ENCODE assay signal across 26 cellular contexts in genomic region chr5:170448221-170448620, GRCh38. TPM values are rescaled to one million over a fixed set of nuclear protein-coding genes. Genes with fewer than 3 reads are reported as not detected.
DNase-seq lines count a peak whose midpoint lies in the region; ATAC-seq, FAIRE-seq and TF ChIP-seq lines count a peak whose summit lies in the region.
"Had no signal": no experiment of that assay in that cellular context is flagged by ENCODE, and none has a peak within 500 bp of the region (broad histone marks: within the 10 kb centered on the region; RNA-seq: fewer than 3 reads in every experiment).

No MANE protein-coding gene starts in this region.

- ATAC-seq in activated CD8-positive, alpha-beta memory T cell treated with anti-CD3 and anti-CD28 coated beads, Interleukin-2, amount 10 ng/mL, durations not matched to agents 7 days and 5 days, result no peak
- ATAC-seq in GM19455 (IDR thresholded peaks at IDR 0.05; ENCODE audit: unreplicated experiment) (no peak), GM21447 (IDR thresholded peaks at IDR 0.05; ENCODE audit: unreplicated experiment) (no peak), GM19035 (IDR thresholded peaks at IDR 0.05; ENCODE audit: unreplicated experiment) (no peak)
- ATAC-seq: CD8-positive, alpha-beta T cell; HCT116 had no signal

- H3K36me3 Mint-ChIP-seq in activated CD8-positive, alpha-beta memory T cell treated with anti-CD3 and anti-CD28 coated beads, Interleukin-2, amount 10 ng/mL, durations not matched to agents 7 days and 5 days, result no peaks in the 10 kb centered on the region
- H3K36me3 Mint-ChIP-seq in astrocyte (ENCODE audit: low read depth, unreplicated experiment), result no peaks in the 10 kb centered on the region
- peaks cover 4% of the 10 kb centered on the region for H3K36me3 Mint-ChIP-seq in type B pancreatic cell
- H3K36me3 Mint-ChIP-seq: CD4-positive, CD25-positive, alpha-beta regulatory T cell; CD8-positive, alpha-beta T cell had no signal

- peaks cover 3% of the 10 kb centered on the region for H3K4me1 ChIP-seq in astrocyte (ENCODE audit: insufficient read depth, low read length)
- H3K4me1 ChIP-seq: BLaER1, Caco-2 had no signal

- no peaks in the 10 kb centered on the region for H3K4me1 Mint-ChIP-seq in activated CD8-positive, alpha-beta memory T cell treated with anti-CD3 and anti-CD28 coated beads, Interleukin-2, amount 10 ng/mL, durations not matched to agents 7 days and 5 days
- H3K4me1 Mint-ChIP-seq in astrocyte (ENCODE audit: low read depth, unreplicated experiment), result peaks cover 14% of the 10 kb centered on the region
- no peaks in the 10 kb centered on the region for H3K4me1 Mint-ChIP-seq in type B pancreatic cell (ENCODE audit: unreplicated experiment)
- H3K4me1 Mint-ChIP-seq: B cell had no signal

- no peak overlapping the region for H3K27ac ChIP-seq in astrocyte (ENCODE audit: low read depth, low read length)
- H3K27ac ChIP-seq: 22Rv1, BLaER1, C4-2B, GM23248 had no signal

- no peak overlapping the region for H3K4me2 ChIP-seq in astrocyte (ENCODE audit: low read length)
- H3K4me2 ChIP-seq: BLaER1 had no signal

- no peaks in the 10 kb centered on the region for H3K36me3 ChIP-seq in astrocyte (ENCODE audit: insufficient read depth, low read length)
- H3K36me3 ChIP-seq: BLaER1 had no signal

- H3K4me3 ChIP-seq in astrocyte (ENCODE audit: insufficient read depth, low read depth, low read length), result no peak overlapping the region
- H3K4me3 ChIP-seq: BLaER1, GM23248 had no signal

- H4K20me1 ChIP-seq in astrocyte (ENCODE audit: insufficient read depth, low read length), result no peaks in the 10 kb centered on the region
- H4K20me1 ChIP-seq: BLaER1 had no signal

- H3K79me2 ChIP-seq in astrocyte (ENCODE audit: insufficient read depth, low read length), result no peaks in the 10 kb centered on the region

- peaks cover 3% of the 10 kb centered on the region for H3K27me3 Mint-ChIP-seq in activated CD8-positive, alpha-beta memory T cell treated with anti-CD3 and anti-CD28 coated beads, Interleukin-2, amount 10 ng/mL, durations not matched to agents 7 days and 5 days
- H3K27me3 Mint-ChIP-seq in astrocyte (ENCODE audit: low read depth, unreplicated experiment), result peaks cover 10% of the 10 kb centered on the region
- peaks cover 13% of the 10 kb centered on the region for H3K27me3 Mint-ChIP-seq in type B pancreatic cell

- H3K27me3 ChIP-seq in astrocyte (ENCODE audit: insufficient read depth, low read length), result no peaks in the 10 kb centered on the region
- H3K27me3 ChIP-seq: BLaER1 had no signal

- DNase-seq in activated CD8-positive, alpha-beta memory T cell treated with anti-CD3 and anti-CD28 coated beads, Interleukin-2, amount 10 ng/mL, durations not matched to agents 7 days and 5 days, result peak; percentile 31
- DNase-seq in activated CD8-positive, alpha-beta memory T cell treated with anti-CD3 and anti-CD28 coated beads for 24 hours, result no peak
- no peak for DNase-seq in astrocyte (ENCODE audit: low read depth)
- peak; percentile 43 for DNase-seq in islet precursor cell
- DNase-seq in type B pancreatic cell (ENCODE audit: extremely low spot score, unreplicated experiment), result peak; percentile 31
- DNase-seq: Caco-2; CD4-positive, CD25-positive, alpha-beta regulatory T cell; DMS153; DND-41; GM23248; H7; HFFc6 had no signal

- no peak overlapping the region for H3K9ac ChIP-seq in astrocyte (ENCODE audit: low read length)
- H3K9ac ChIP-seq: BLaER1, GM23248 had no signal

- no peaks in the 10 kb centered on the region for H3K9me3 Mint-ChIP-seq in activated CD8-positive, alpha-beta memory T cell treated with anti-CD3 and anti-CD28 coated beads, Interleukin-2, amount 10 ng/mL, durations not matched to agents 7 days and 5 days (ENCODE audit: low read depth)
- H3K9me3 Mint-ChIP-seq in astrocyte (ENCODE audit: unreplicated experiment) (peaks cover 6% of the 10 kb centered on the region), type B pancreatic cell (peaks cover 10% of the 10 kb centered on the region)

- TF ChIP-seq CTCF in astrocyte (IDR thresholded peaks at IDR 0.05; ENCODE audit: insufficient read depth, low read depth, low read length) (no peak), type B pancreatic cell (conservative IDR thresholded peaks at IDR 0.05) (no peak)

- no peaks in the 10 kb centered on the region for H3K9me3 ChIP-seq in astrocyte (ENCODE audit: insufficient read depth, low read depth, low read length)
- H3K9me3 ChIP-seq: Caco-2 had no signal

- H2AFZ ChIP-seq in astrocyte (ENCODE audit: low read depth, low read length), result no peak overlapping the region
- H2AFZ ChIP-seq: GM23248 had no signal

- no peak overlapping the region for H3K4me3 Mint-ChIP-seq in activated CD8-positive, alpha-beta memory T cell treated with anti-CD3 and anti-CD28 coated beads, Interleukin-2, amount 10 ng/mL, durations not matched to agents 7 days and 5 days
- H3K4me3 Mint-ChIP-seq in astrocyte (ENCODE audit: unreplicated experiment) (no peak overlapping the region), type B pancreatic cell (no peak overlapping the region)
- H3K4me3 Mint-ChIP-seq: B cell; CD4-positive, CD25-positive, alpha-beta regulatory T cell; CD8-positive, alpha-beta T cell; HFFc6 had no signal

- no peak for FAIRE-seq in astrocyte (lab: Jason Lieb, UNC)
- FAIRE-seq: A204.1, G401.6, GM12892, GM19239, H1 had no signal

- CTCF ChIA-PET in activated CD8-positive, alpha-beta memory T cell treated with anti-CD3 and anti-CD28 coated beads, Interleukin-2, amount 10 ng/mL, durations not matched to agents 7 days and 5 days (lab: Charles Lee), result no interaction called here

- no peak overlapping the region for H3K27ac Mint-ChIP-seq in activated CD8-positive, alpha-beta memory T cell treated with anti-CD3 and anti-CD28 coated beads, Interleukin-2, amount 10 ng/mL, durations not matched to agents 7 days and 5 days
- H3K27ac Mint-ChIP-seq in astrocyte (ENCODE audit: unreplicated experiment) (peak overlapping the region; percentile 48), type B pancreatic cell (no peak overlapping the region)
- H3K27ac Mint-ChIP-seq: B cell; CD4-positive, CD25-positive, alpha-beta regulatory T cell; CD8-positive, alpha-beta T cell; HFFc6 had no signal

RNA-seq across cellular contexts. Expression of gene KCNIP1, which starts 55.6 kb away (rescaled TPM):
- not detected for total RNA-seq in activated CD8-positive, alpha-beta memory T cell treated with anti-CD3 and anti-CD28 coated beads, Interleukin-2, amount 10 ng/mL, durations not matched to agents 7 days and 5 days
- total RNA-seq in astrocyte (0.45 and 0.60 TPM in 2 replicates), type B pancreatic cell (ENCODE audit: low replicate concordance) (1.2 and 5.3 TPM in 2 replicates)
- total RNA-seq: B cell; Caco-2; CD4-positive, CD25-positive, alpha-beta regulatory T cell; CD8-positive, alpha-beta T cell; GM23248; HFFc6 had no signal

RNA-seq across cellular contexts. Expression of gene KCNMB1, which starts 59.1 kb away (rescaled TPM):
- not detected for total RNA-seq in activated CD8-positive, alpha-beta memory T cell treated with anti-CD3 and anti-CD28 coated beads, Interleukin-2, amount 10 ng/mL, durations not matched to agents 7 days and 5 days
- total RNA-seq in astrocyte (0.14 and 0.31 TPM in 2 replicates), type B pancreatic cell (ENCODE audit: low replicate concordance) (0.12 and 0.34 TPM in 2 replicates)
- total RNA-seq: B cell; Caco-2; CD8-positive, alpha-beta T cell; GM23248; HFFc6 had no signal

Comparison
In these comparisons a context has a peak if more than half of its experiments do, and no peak if none do; other contexts are left out.
1. DNase-seq: peak in activated CD8-positive, alpha-beta memory T cell treated with anti-CD3 and anti-CD28 coated beads, Interleukin-2, amount 10 ng/mL, durations not matched to agents 7 days and 5 days (single experiment), islet precursor cell (single experiment) and type B pancreatic cell (single experiment); none in activated CD8-positive, alpha-beta memory T cell treated with anti-CD3 and anti-CD28 coated beads for 24 hours (single experiment) and astrocyte (single experiment).